In genomic region chr9:99130069-99130468, GRCh38 we compare ENCODE assay signal across 9 cellular contexts. TPM values are rescaled to one million over a fixed set of nuclear protein-coding genes. Genes with fewer than 3 reads are reported as not detected.
DNase-seq lines count a peak whose midpoint lies in the region; ATAC-seq and TF ChIP-seq lines count a peak whose summit lies in the region.
"Had no signal": no experiment of that assay in that cellular context is flagged by ENCODE, and none has a peak within 500 bp of the region (broad histone marks: within the 10 kb centered on the region; RNA-seq: fewer than 3 reads in every experiment).

No MANE protein-coding gene starts in this region.

- H3K4me1 ChIP-seq in BLaER1 treated with 17β-estradiol and CSF1 and Interleukin-3, amounts not matched to agents 10 nM and 100 nM: peaks cover 33 to 84% (median 47%) of the 10 kb centered on the region in 10 experiments
- H3K4me1 ChIP-seq in stomach: peaks cover 0 to 45% (median 25%) of the 10 kb centered on the region in 4 donors

- no peaks in the 10 kb centered on the region for H3K27me3 Mint-ChIP-seq in T-helper 17 cell

- peak; percentile 19 for DNase-seq in GM19238 (ENCODE audit: insufficient read length, low spot score)
- DNase-seq in T-helper 17 cell: no peak
- DNase-seq in COR-L47 (lab: John Stamatoyannopoulos, UW): no peak
- no peak for DNase-seq in NCI-H1417 (lab: John Stamatoyannopoulos, UW)
- DNase-seq in stomach: no peak

- ATAC-seq in HG03045 (IDR thresholded peaks at IDR 0.05; ENCODE audit: unreplicated experiment) (peak; percentile 63), T-helper 17 cell (peak; percentile 55), SK-N-SH treated with all-trans-retinoic acid at 6 μM for 48 hours (no peak)

- intact Hi-C loops in stomach (cut with DNase I; ENCODE audit: low total_unique reads): no loop called here

- H3K36me3 Mint-ChIP-seq in T-helper 17 cell (ENCODE audit: low read depth): peaks cover 6% of the 10 kb centered on the region

- TF ChIP-seq CTCF in stomach (IDR thresholded peaks at IDR 0.05): no peak

- 79 to 93% (median 83%) methylated on average over 3 of the region's 3 CpGs for WGBS in stomach, 5 donors

- peaks cover 12 to 100% (median 61%) of the 10 kb centered on the region in 11 experiments; a peak in 20 of 22 replicates for H4K20me1 ChIP-seq in BLaER1 treated with 17β-estradiol and CSF1 and Interleukin-3, amounts not matched to agents 10 nM and 100 nM

- peaks cover 31% of the 10 kb centered on the region for H3K4me1 Mint-ChIP-seq in T-helper 17 cell

- peaks cover 5 to 89% (median 56%) of the 10 kb centered on the region in 11 experiments; a peak in 17 of 22 replicates for H3K36me3 ChIP-seq in BLaER1 treated with 17β-estradiol and CSF1 and Interleukin-3, amounts not matched to agents 10 nM and 100 nM
- peaks cover 0 to 23% (median 5%) of the 10 kb centered on the region in 4 donors for H3K36me3 ChIP-seq in stomach

- no peak overlapping the region for H3K4me3 Mint-ChIP-seq in T-helper 17 cell
- H3K4me3 Mint-ChIP-seq: CD14-positive monocyte had no signal

- no peak for TF ChIP-seq EP300 in stomach (IDR thresholded peaks at IDR 0.05)

- H3K9ac ChIP-seq in BLaER1 treated with 17β-estradiol and CSF1 and Interleukin-3, amounts not matched to agents 10 nM and 100 nM: no peak overlapping the region

- H3K27ac Mint-ChIP-seq in T-helper 17 cell: peak overlapping the region; percentile 4

- TF ChIP-seq POLR2A in stomach (IDR thresholded peaks at IDR 0.05): no peak

- no peak overlapping the region for H3K4me3 ChIP-seq in BLaER1 treated with 17β-estradiol and CSF1 and Interleukin-3, amounts not matched to agents 10 nM and 100 nM
- no peak overlapping the region for H3K4me3 ChIP-seq in stomach

- peak overlapping the region in 10 of 11 experiments; percentile 24 to 57 (median 42); a peak in 19 of 22 replicates for H3K4me2 ChIP-seq in BLaER1 treated with 17β-estradiol and CSF1 and Interleukin-3, amounts not matched to agents 10 nM and 100 nM

- no peaks in the 10 kb centered on the region for H3K27me3 ChIP-seq in BLaER1 treated with 17β-estradiol and CSF1 and Interleukin-3, amounts not matched to agents 10 nM and 100 nM
- no peaks in the 10 kb centered on the region for H3K27me3 ChIP-seq in stomach

- peaks cover 0 to 10% (median 0%) of the 10 kb centered on the region in 11 experiments; a peak in 2 of 22 replicates for H3K9me3 ChIP-seq in BLaER1 treated with 17β-estradiol and CSF1 and Interleukin-3, amounts not matched to agents 10 nM and 100 nM (replicated peaks in 1 of 11)
- H3K9me3 ChIP-seq in T-helper 17 cell (ENCODE audit: control insufficient read depth, low read length, poor library complexity, severe bottlenecking) (no peaks in the 10 kb centered on the region), stomach (no peaks in the 10 kb centered on the region)

- H3K27ac ChIP-seq in BLaER1 treated with 17β-estradiol and CSF1 and Interleukin-3, amounts not matched to agents 10 nM and 100 nM: peak overlapping the region in 7 of 11 experiments; percentile 1 to 57 (median 44); a peak in 11 of 22 replicates
- H3K27ac ChIP-seq in stomach: no peak overlapping the region

TF ChIP-seq in SK-N-SH treated with all-trans-retinoic acid at 6 μM for 48 hours, 23 proteins besides CTCF, POLR2A, EP300 and RAD21:
- TF ChIP-seq GLIS3 (CRISPR knock-in tag; IDR thresholded peaks at IDR 0.05) (no peak), OSR1 (CRISPR knock-in tag; IDR thresholded peaks at IDR 0.05) (no peak), BACH2 (CRISPR knock-in tag; IDR thresholded peaks at IDR 0.05; ENCODE audit: borderline replicate concordance) (no peak), ZNF70 (CRISPR knock-in tag; IDR thresholded peaks at IDR 0.05) (no peak), ISL1 (CRISPR knock-in tag; IDR thresholded peaks at IDR 0.05) (no peak), ARNTL (CRISPR knock-in tag; IDR thresholded peaks at IDR 0.05; ENCODE audit: borderline replicate concordance, low read depth) (no peak), ZNF565 (CRISPR knock-in tag; conservative IDR thresholded peaks at IDR 0.05; ENCODE audit: low read depth) (no peak), ZC3H10 (CRISPR knock-in tag; IDR thresholded peaks at IDR 0.05) (no peak), PATZ1 (CRISPR knock-in tag; IDR thresholded peaks at IDR 0.05; ENCODE audit: borderline replicate concordance) (no peak), ZFP30 (CRISPR knock-in tag; IDR thresholded peaks at IDR 0.05) (no peak), CSDC2 (CRISPR knock-in tag; IDR thresholded peaks at IDR 0.05) (no peak), POU6F1 (CRISPR knock-in tag; IDR thresholded peaks at IDR 0.05; ENCODE audit: borderline replicate concordance, low read depth) (no peak)
- TF ChIP-seq, protein P1, sequence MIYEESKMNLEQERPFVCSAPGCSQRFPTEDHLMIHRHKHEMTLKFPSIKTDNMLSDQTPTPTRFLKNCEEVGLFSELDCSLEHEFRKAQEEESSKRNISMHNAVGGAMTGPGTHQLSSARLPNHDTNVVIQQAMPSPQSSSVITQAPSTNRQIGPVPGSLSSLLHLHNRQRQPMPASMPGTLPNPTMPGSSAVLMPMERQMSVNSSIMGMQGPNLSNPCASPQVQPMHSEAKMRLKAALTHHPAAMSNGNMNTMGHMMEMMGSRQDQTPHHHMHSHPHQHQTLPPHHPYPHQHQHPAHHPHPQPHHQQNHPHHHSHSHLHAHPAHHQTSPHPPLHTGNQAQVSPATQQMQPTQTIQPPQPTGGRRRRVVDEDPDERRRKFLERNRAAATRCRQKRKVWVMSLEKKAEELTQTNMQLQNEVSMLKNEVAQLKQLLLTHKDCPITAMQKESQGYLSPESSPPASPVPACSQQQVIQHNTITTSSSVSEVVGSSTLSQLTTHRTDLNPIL (CRISPR knock-in tag; IDR thresholded peaks at IDR 0.05; ENCODE audit: low read depth): no peak

RNA-seq across cellular contexts. Expression of gene TGFBR1, which starts 25.2 kb away (rescaled TPM):
- total RNA-seq in T-helper 17 cell (10 to 100 TPM; 23.5 to 29.1 TPM), stomach (100 to 1,000 TPM in 2 of 5 donors, 10 to 100 TPM in 2, 1 to 10 TPM in 1; 7.2 to 119 (median 56.8) TPM)
- 1 to 10 TPM; 5.2 to 9.1 (median 7.8) TPM for polyA plus RNA-seq in stomach

Comparison
In these comparisons a context has a peak if more than half of its experiments do, and no peak if none do; other contexts are left out.
1. H3K27ac ChIP-seq: peak in BLaER1 treated with 17β-estradiol and CSF1 and Interleukin-3, amounts not matched to agents 10 nM and 100 nM (7 of 11); none in stomach (0 of 5).